11 cellular contexts compared by ENCODE assay signal in genomic region chr18:8507361-8507760, GRCh38.
DNase-seq lines count a peak whose midpoint lies in the region; ATAC-seq, FAIRE-seq and TF ChIP-seq lines count a peak whose summit lies in the region.
"Had no signal": no experiment of that assay in that cellular context is flagged by ENCODE, and none has a peak within 500 bp of the region (broad histone marks: within the 10 kb centered on the region; RNA-seq: fewer than 3 reads in every experiment).

No MANE protein-coding gene starts in this region.

- FAIRE-seq in astrocyte (lab: Jason Lieb, UNC): peak; percentile 37
- FAIRE-seq: endometrium had no signal

- H3K79me2 ChIP-seq in HCT116 (ENCODE audit: insufficient read depth, low read length): no peaks in the 10 kb centered on the region
- no peaks in the 10 kb centered on the region for H3K79me2 ChIP-seq in astrocyte (ENCODE audit: insufficient read depth, low read length)

- H3K4me2 ChIP-seq in HCT116 (ENCODE audit: low read length) (no peak overlapping the region), astrocyte (ENCODE audit: low read length) (no peak overlapping the region)

- no peaks in the 10 kb centered on the region for H3K9me2 ChIP-seq in HCT116 (ENCODE audit: insufficient read depth)

- H3K4me1 ChIP-seq in HCT116 (ENCODE audit: control insufficient read depth in 1 of 2, insufficient read depth in 2 of 2, low read length in 2 of 2) (no peaks in the 10 kb centered on the region), astrocyte (ENCODE audit: insufficient read depth, low read length) (no peaks in the 10 kb centered on the region), lower lobe of right lung (no peaks in the 10 kb centered on the region)

- no peaks in the 10 kb centered on the region for H3K9me3 Mint-ChIP-seq in astrocyte (ENCODE audit: unreplicated experiment)
- H3K9me3 Mint-ChIP-seq: activated naive CD4-positive, alpha-beta T cell treated with anti-CD3 and anti-CD28 coated beads, Interleukin-2, amount 10 ng/mL, durations not matched to agents 7 days and 5 days had no signal

- POLR2A ChIA-PET in HCT116 (lab: Charles Lee): no interaction called here

- H3K27me3 ChIP-seq in HCT116 (ENCODE audit: insufficient read depth, low read length) (0 out of 2 replicates have a peak, but pooled peaks cover under 1% of the 10 kb centered on the region), astrocyte (ENCODE audit: insufficient read depth, low read length) (peaks cover 3% of the 10 kb centered on the region), lower lobe of right lung (ENCODE audit: low read depth) (peaks cover 3% of the 10 kb centered on the region)

- H2AFZ ChIP-seq in HCT116 (ENCODE audit: low read depth, low read length, poor library complexity, severe bottlenecking): no peak overlapping the region
- H2AFZ ChIP-seq in astrocyte (ENCODE audit: low read depth, low read length): no peak overlapping the region

- DNase-seq in DMS 273 (lab: John Stamatoyannopoulos, UW; ENCODE audit: unreplicated experiment) (peak; percentile 50), DMS 273 treated with DMSO at 0.1 percent for 48 hours (lab: John Stamatoyannopoulos, UW) (no peak), HCT116 (ENCODE audit: low read depth, low spot score) (peak; percentile 3), astrocyte (ENCODE audit: low read depth) (peak; percentile 10), lower lobe of right lung (no peak), left colon (no peak)
- DNase-seq: activated CD4-positive, CD25-positive, alpha-beta regulatory T cell; activated naive CD4-positive, alpha-beta T cell treated with anti-CD3 and anti-CD28 coated beads, Interleukin-2, amount 10 ng/mL, durations not matched to agents 7 days and 5 days had no signal

- intact Hi-C loops in HCT116 (cut with micrococcal nuclease): no loop called here
- intact Hi-C loops in lower lobe of right lung (cut with DNase I): no loop called here
- intact Hi-C loops in left colon (cut with DNase I, micrococcal nuclease): no loop called here

- no peaks in the 10 kb centered on the region for H3K9me3 ChIP-seq in HCT116 (ENCODE audit: control insufficient read depth in 1 of 2, insufficient read depth in 1 of 2, low read depth in 1 of 2, low read length in 2 of 2)
- no peaks in the 10 kb centered on the region for H3K9me3 ChIP-seq in astrocyte (ENCODE audit: insufficient read depth, low read depth, low read length)
- no peaks in the 10 kb centered on the region for H3K9me3 ChIP-seq in lower lobe of right lung

- H3K36me3 ChIP-seq in HCT116 (ENCODE audit: control insufficient read depth in 1 of 2, insufficient read depth in 2 of 2, low read length in 2 of 2) (no peaks in the 10 kb centered on the region), astrocyte (ENCODE audit: insufficient read depth, low read length) (no peaks in the 10 kb centered on the region), lower lobe of right lung (no peaks in the 10 kb centered on the region)

- TF ChIP-seq RAD21 in HCT116 (IDR thresholded peaks at IDR 0.05; ENCODE audit: low read depth): peak; percentile 22; the same call in 1 of the 2 replicates

- no peak overlapping the region for H3K4me3 ChIP-seq in HCT116 (replicated peaks in 1 of 2; ENCODE audit: low read depth in 1 of 2, low read length in 2 of 2)
- H3K4me3 ChIP-seq in astrocyte (ENCODE audit: insufficient read depth, low read depth, low read length): no peak overlapping the region
- H3K4me3 ChIP-seq in lower lobe of right lung: no peak overlapping the region

- H4K20me1 ChIP-seq in HCT116 (ENCODE audit: insufficient read depth) (no peaks in the 10 kb centered on the region), astrocyte (ENCODE audit: insufficient read depth, low read length) (no peaks in the 10 kb centered on the region)

- RAD21 ChIA-PET in HCT116 (lab: Charles Lee; ENCODE audit: low non-redundant PET in 1 of 2, low total read pairs in 2 of 2, uncharacterized antibody in 2 of 2, unreplicated experiment in 2 of 2): no interaction called here

- H3K27ac ChIP-seq in HCT116 (ENCODE audit: low read depth, low read length) (no peak overlapping the region), astrocyte (ENCODE audit: low read depth, low read length) (no peak overlapping the region), lower lobe of right lung (no peak overlapping the region)

- TF ChIP-seq CTCF in HCT116 (IDR thresholded peaks at IDR 0.05 in 2 of 3, conservative IDR thresholded peaks at IDR 0.05 in 1 of 3; ENCODE audit: borderline replicate concordance in 1 of 3, insufficient read depth in 1 of 3, low read depth in 2 of 3, low read length in 2 of 3) (peak in 2 of 3 experiments; percentile 52 to 56; a peak in 3 of 6 replicates), astrocyte (IDR thresholded peaks at IDR 0.05; ENCODE audit: insufficient read depth, low read depth, low read length) (peak; percentile 29), lower lobe of right lung (IDR thresholded peaks at IDR 0.05) (peak; percentile 14)

- peaks cover 15% of the 10 kb centered on the region for H3K27me3 Mint-ChIP-seq in astrocyte (ENCODE audit: low read depth, unreplicated experiment)

- H3K9ac ChIP-seq in HCT116 (ENCODE audit: low read length) (no peak overlapping the region), astrocyte (ENCODE audit: low read length) (no peak overlapping the region)

- no peak overlapping the region for H3K4me3 Mint-ChIP-seq in astrocyte (ENCODE audit: unreplicated experiment)
- H3K4me3 Mint-ChIP-seq: activated naive CD4-positive, alpha-beta T cell treated with anti-CD3 and anti-CD28 coated beads, Interleukin-2, amount 10 ng/mL, durations not matched to agents 7 days and 5 days had no signal

- ATAC-seq in HCT116 (peak; percentile 61; the same call in 1 of the 2 replicates), lower lobe of right lung (no peak), GM21515 (IDR thresholded peaks at IDR 0.05; ENCODE audit: unreplicated experiment) (no peak), GM18870 (IDR thresholded peaks at IDR 0.05; ENCODE audit: unreplicated experiment) (no peak), left colon (no peak)

- no peaks in the 10 kb centered on the region for H3K4me1 Mint-ChIP-seq in astrocyte (ENCODE audit: low read depth, unreplicated experiment)
- H3K4me1 Mint-ChIP-seq: activated naive CD4-positive, alpha-beta T cell treated with anti-CD3 and anti-CD28 coated beads, Interleukin-2, amount 10 ng/mL, durations not matched to agents 7 days and 5 days had no signal

- no peak for TF ChIP-seq POLR2A in HCT116 (IDR thresholded peaks at IDR 0.05; ENCODE audit: borderline replicate concordance, extremely low read depth, insufficient read depth, insufficient read length)

- no peak overlapping the region for H3K27ac Mint-ChIP-seq in astrocyte (ENCODE audit: unreplicated experiment)
- H3K27ac Mint-ChIP-seq: activated naive CD4-positive, alpha-beta T cell treated with anti-CD3 and anti-CD28 coated beads, Interleukin-2, amount 10 ng/mL, durations not matched to agents 7 days and 5 days had no signal

- H3K36me3 Mint-ChIP-seq in astrocyte (ENCODE audit: low read depth, unreplicated experiment): no peaks in the 10 kb centered on the region
- H3K36me3 Mint-ChIP-seq: activated naive CD4-positive, alpha-beta T cell treated with anti-CD3 and anti-CD28 coated beads, Interleukin-2, amount 10 ng/mL, durations not matched to agents 7 days and 5 days had no signal

- CTCF ChIA-PET in HCT116 (lab: Charles Lee): no interaction called here

- no TSS peak for BruUV-seq in HCT116 (replicated peaks; lab: Mats Ljungman, UMichigan)

TF ChIP-seq in HCT116, 20 proteins besides CTCF, POLR2A, EP300 and RAD21:
- no peak for TF ChIP-seq CBX3 (IDR thresholded peaks at IDR 0.05; ENCODE audit: low read depth)
- TF ChIP-seq MAX (IDR thresholded peaks at IDR 0.05): no peak
- TF ChIP-seq ZNF274 (IDR thresholded peaks at IDR 0.05; ENCODE audit: low read depth, low read length): no peak
- no peak for TF ChIP-seq POLR2AphosphoS5 (IDR thresholded peaks at IDR 0.05; ENCODE audit: low read depth, low read length)
- no peak for TF ChIP-seq ATF3 (IDR thresholded peaks at IDR 0.05)
- TF ChIP-seq SRF (IDR thresholded peaks at IDR 0.05; ENCODE audit: low read depth): no peak
- TF ChIP-seq TCF7L2 (IDR thresholded peaks at IDR 0.05; ENCODE audit: borderline replicate concordance, extremely low read depth, insufficient read depth, insufficient read length): no peak

Comparison
In these comparisons a context has a peak if more than half of its experiments do, and no peak if none do; other contexts are left out.
1. DNase-seq: peak in DMS 273 (single experiment), HCT116 (single experiment) and astrocyte (single experiment); none in DMS 273 treated with DMSO at 0.1 percent for 48 hours (single experiment), lower lobe of right lung (single experiment) and left colon (0 of 2).
2. Peak in every context shown above with its lines, with median percentiles within 50 percentile points of each other: CTCF ChIP-seq.